In the genomic region with DNA sequence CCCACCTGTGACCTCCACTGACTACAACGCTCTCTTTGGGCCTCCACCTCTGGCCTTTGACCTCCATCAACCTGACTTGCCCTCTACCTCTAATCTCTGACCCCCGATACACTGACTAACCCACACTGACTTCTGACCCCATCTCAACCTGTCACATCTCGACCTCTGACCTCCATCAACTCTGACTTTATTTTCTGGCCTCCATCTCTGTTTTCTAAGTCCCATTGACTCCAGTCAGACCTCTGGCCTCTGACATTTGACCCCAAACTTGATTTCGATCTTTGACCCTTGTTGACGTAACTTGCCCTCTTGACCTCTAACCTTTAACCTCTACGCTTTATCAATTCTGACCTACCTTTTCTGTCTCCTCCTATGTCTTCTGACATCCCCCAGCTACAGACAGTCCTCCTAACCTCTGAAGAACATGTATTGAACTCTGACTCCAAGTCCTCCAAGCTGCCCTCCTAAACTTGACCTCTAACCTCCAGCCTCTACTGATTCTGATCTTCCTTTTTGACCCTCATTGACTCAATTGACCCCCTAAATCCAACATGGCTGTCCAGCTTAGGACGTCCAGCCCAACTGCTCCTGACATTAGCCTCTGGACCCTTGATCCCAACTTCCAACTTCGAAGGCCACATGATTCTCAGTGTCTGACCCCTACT, we compare ENCODE assay signal across 18 cellular contexts. TPM values are rescaled to one million over a fixed set of nuclear protein-coding genes. Genes with fewer than 3 reads are reported as not detected.
"Had no signal": no experiment of that assay in that cellular context is flagged by ENCODE, and none has a peak within 500 bp of the region (broad histone marks: within the 10 kb centered on the region; RNA-seq: fewer than 3 reads in every experiment).

No MANE protein-coding gene starts in this region.

- ATAC-seq: heart right ventricle, left lobe of liver, natural killer cell, psoas muscle had no signal

- H3K9me3 Mint-ChIP-seq: natural killer cell had no signal

- H3K9me3 ChIP-seq: adrenal gland, esophagus squamous epithelium, heart right ventricle, psoas muscle, sigmoid colon, upper lobe of right lung had no signal

- FAIRE-seq: colon, frontal cortex had no signal

- H3K4me1 ChIP-seq: adrenal gland, heart right ventricle, psoas muscle, sigmoid colon, upper lobe of right lung had no signal

- H3K4me3 Mint-ChIP-seq: natural killer cell had no signal

- H3K27ac ChIP-seq: adrenal gland, esophagus squamous epithelium, heart right ventricle, psoas muscle, sigmoid colon, upper lobe of right lung had no signal

- H3K4me3 ChIP-seq: adrenal gland, esophagus squamous epithelium, heart right ventricle, psoas muscle, sigmoid colon, upper lobe of right lung had no signal

- H3K36me3 Mint-ChIP-seq: natural killer cell had no signal

- H3K27ac Mint-ChIP-seq: natural killer cell had no signal

- DNase-seq: adrenal gland; esophagus squamous epithelium; heart right ventricle; islet precursor cell; natural killer cell; occipital lobe; psoas muscle; sigmoid colon; stimulated activated CD4-positive, alpha-beta T cell treated with anti-CD3 and anti-CD28 coated beads, Interleukin-2, amount 100 ng/mL, for 24 hours; stimulated activated naive CD4-positive, alpha-beta T cell; T-helper 1 cell; upper lobe of right lung had no signal

RNA-seq across cellular contexts. Expression of gene ACP4, which starts 0.8 kb away (rescaled TPM):
- total RNA-seq: adrenal gland, cardiac septum, esophagus squamous epithelium, frontal cortex, heart right ventricle, left lobe of liver, mucosa of gallbladder, natural killer cell, occipital lobe, psoas muscle, sigmoid colon, temporal lobe, upper lobe of right lung had no signal
- polyA plus RNA-seq: adrenal gland, heart right ventricle, psoas muscle, sigmoid colon had no signal

RNA-seq across cellular contexts. Expression of gene GPR32, which starts 20.8 kb away (rescaled TPM):
- total RNA-seq: adrenal gland, cardiac septum, esophagus squamous epithelium, frontal cortex, heart right ventricle, left lobe of liver, mucosa of gallbladder, natural killer cell, occipital lobe, psoas muscle, sigmoid colon, temporal lobe, upper lobe of right lung had no signal
- polyA plus RNA-seq: adrenal gland, heart right ventricle, psoas muscle, sigmoid colon had no signal

RNA-seq across cellular contexts. Expression of gene KLK1, which starts 32.6 kb away (rescaled TPM):
- total RNA-seq: cardiac septum, esophagus squamous epithelium, frontal cortex, natural killer cell, occipital lobe, sigmoid colon had no signal

RNA-seq across cellular contexts. Expression of gene KLK15, which starts 42.3 kb away (rescaled TPM):
- total RNA-seq: cardiac septum, esophagus squamous epithelium, frontal cortex, heart right ventricle, left lobe of liver, mucosa of gallbladder, natural killer cell, occipital lobe, psoas muscle, sigmoid colon, temporal lobe, upper lobe of right lung had no signal
- polyA plus RNA-seq: heart right ventricle, psoas muscle had no signal
